In genomic region chr4:2497931-2498330, GRCh38 we compare ENCODE assay signal across 11 cellular contexts. TPM values are rescaled to one million over a fixed set of nuclear protein-coding genes. Genes with fewer than 3 reads are reported as not detected.
DNase-seq lines count a peak whose midpoint lies in the region; ATAC-seq and TF ChIP-seq lines count a peak whose summit lies in the region.
"Had no signal": no experiment of that assay in that cellular context is flagged by ENCODE, and none has a peak within 500 bp of the region (broad histone marks: within the 10 kb centered on the region; RNA-seq: fewer than 3 reads in every experiment).

No MANE protein-coding gene starts in this region.

- peaks cover 16 to 38% of the 10 kb centered on the region in 2 donors for H3K36me3 ChIP-seq in lung (ENCODE audit: control insufficient read depth in 2 of 2, insufficient read depth in 2 of 2, low read length in 2 of 2)

- H3K4me3 ChIP-seq in lung = no peak overlapping the region
- H3K4me3 ChIP-seq: SJCRH30 had no signal

- H3K36me3 Mint-ChIP-seq in glutamatergic neuron (ENCODE audit: unreplicated experiment) = no peaks in the 10 kb centered on the region

- peaks cover 3 to 7% of the 10 kb centered on the region in 2 donors for H3K4me1 ChIP-seq in lung (ENCODE audit: control insufficient read depth in 2 of 2, insufficient read depth in 2 of 2, low read length in 2 of 2)
- H3K4me1 ChIP-seq: SJCRH30 had no signal

- H3K27me3 ChIP-seq in lung (ENCODE audit: control insufficient read depth, insufficient read depth) = no peaks in the 10 kb centered on the region
- H3K27me3 ChIP-seq: SJCRH30 had no signal

- no peaks in the 10 kb centered on the region for H3K9me3 ChIP-seq in lung (ENCODE audit: control insufficient read depth in 2 of 2, insufficient read depth in 1 of 2, low read length in 1 of 2)
- H3K9me3 ChIP-seq: SJCRH30 had no signal

- H3K9me3 Mint-ChIP-seq in glutamatergic neuron (ENCODE audit: unreplicated experiment) = no peaks in the 10 kb centered on the region

- H3K27ac Mint-ChIP-seq in glutamatergic neuron (ENCODE audit: unreplicated experiment) = no peak overlapping the region

- no peak overlapping the region for H3K27ac ChIP-seq in lung (ENCODE audit: low read depth in 1 of 2, low read length in 1 of 2)
- H3K27ac ChIP-seq: SJCRH30 had no signal

- WGBS in lung, 2 donors = 83% methylated on average over 9 of the region's 9 CpGs

- ATAC-seq in GM18520 (IDR thresholded peaks at IDR 0.05; ENCODE audit: unreplicated experiment) = peak; percentile 85
- ATAC-seq in GM21526 (IDR thresholded peaks at IDR 0.05; ENCODE audit: low FRiP score, unreplicated experiment) = peak; percentile 92
- peak; percentile 91 for ATAC-seq in HG03378 (IDR thresholded peaks at IDR 0.05; ENCODE audit: unreplicated experiment)
- ATAC-seq in lung (ENCODE audit: insufficient read depth, low FRiP score) = peak; percentile 34

- H3K4me1 Mint-ChIP-seq in glutamatergic neuron (ENCODE audit: low read depth, unreplicated experiment) = peaks cover 4% of the 10 kb centered on the region

- no peak for TF ChIP-seq CTCF in lung (IDR thresholded peaks at IDR 0.05; ENCODE audit: control extremely low read depth, extremely low read depth)
- TF ChIP-seq CTCF in glutamatergic neuron (IDR thresholded peaks at IDR 0.05; ENCODE audit: partially characterized antibody, unreplicated experiment) = no peak

- H3K4me3 Mint-ChIP-seq in glutamatergic neuron (ENCODE audit: unreplicated experiment) = no peak overlapping the region

- DNase-seq in lung (ENCODE audit: low spot score) (no peak), NCI-H2227 (lab: John Stamatoyannopoulos, UW; ENCODE audit: unreplicated experiment) (no peak), NCI-H2171 (lab: John Stamatoyannopoulos, UW) (no peak), NCI-H2196 treated with DMSO at 0.1 percent for 48 hours (lab: John Stamatoyannopoulos, UW; ENCODE audit: unreplicated experiment) (no peak), glutamatergic neuron (no peak)
- DNase-seq: activated naive CD4-positive, alpha-beta T cell treated with Interleukin-2 at 50 U/mL for 16 hours; IMR-90; SJCRH30 had no signal

- no peaks in the 10 kb centered on the region for H3K27me3 Mint-ChIP-seq in glutamatergic neuron (ENCODE audit: unreplicated experiment)

RNA-seq across cellular contexts. Expression of gene RNF4, which starts 29.0 kb away (rescaled TPM):
- total RNA-seq in lung (10 to 100 TPM; 49.2 to 54.7 TPM), glutamatergic neuron (ENCODE audit: unreplicated experiment) (73.6 TPM)
- polyA plus RNA-seq in lung = 10 to 100 TPM; 14.8 to 33.0 TPM

RNA-seq across cellular contexts. Expression of gene FAM193A, which starts 38.5 kb away (rescaled TPM):
- total RNA-seq in lung = 10 to 100 TPM; 24.1 to 33.2 TPM
- 10 to 100 TPM in 1 of 2 donors, 1 to 10 TPM in 1; 9.7 to 10.8 TPM for polyA plus RNA-seq in lung
- 56.1 TPM for total RNA-seq in glutamatergic neuron (ENCODE audit: unreplicated experiment)

Comparison
In these comparisons a context has a peak if more than half of its experiments do, and no peak if none do; other contexts are left out.
1. ATAC-seq: peak in every context shown above with its lines; median percentile 92 in GM21526; 91 in HG03378; 85 in GM18520; 34 in lung.